ENCODE assay signal across 9 cellular contexts in genomic region chr11:62909107-62909894, GRCh38. TPM values are rescaled to one million over a fixed set of nuclear protein-coding genes. Genes with fewer than 3 reads are reported as not detected.
DNase-seq lines count a peak whose midpoint lies in the region; ATAC-seq, FAIRE-seq and TF ChIP-seq lines count a peak whose summit lies in the region.
"Had no signal": no experiment of that assay in that cellular context is flagged by ENCODE, and none has a peak within 500 bp of the region (broad histone marks: within the 10 kb centered on the region; RNA-seq: fewer than 3 reads in every experiment).

No MANE protein-coding gene starts in this region.

- no peak overlapping the region for H3K27ac Mint-ChIP-seq in activated CD8-positive, alpha-beta memory T cell treated with anti-CD3 and anti-CD28 coated beads, Interleukin-2, amount 10 ng/mL, durations not matched to agents 7 days and 5 days
- H3K27ac Mint-ChIP-seq: dendritic cell treated with granulocyte-macrophage colony-stimulating factor and Interleukin-4, amounts not matched to agents 40 ng/mL and 50 ng/mL, for 4 days had no signal

- FAIRE-seq in HepG2 (lab: Jason Lieb, UNC): no peak

- H3K4me2 ChIP-seq in HepG2 (ENCODE audit: low read depth, low read length): peak overlapping the region; percentile 52

- no peaks in the 10 kb centered on the region for H3K9me3 Mint-ChIP-seq in activated CD8-positive, alpha-beta memory T cell treated with anti-CD3 and anti-CD28 coated beads, Interleukin-2, amount 10 ng/mL, durations not matched to agents 7 days and 5 days (ENCODE audit: low read depth)
- H3K9me3 Mint-ChIP-seq: dendritic cell treated with granulocyte-macrophage colony-stimulating factor and Interleukin-4, amounts not matched to agents 40 ng/mL and 50 ng/mL, for 4 days had no signal

- intact Hi-C loops in colonic mucosa (cut with DNase I): loop anchor here (5.0 kb wide), 1 partner anchor 303 kb away; no protein-coding TSS in a partner anchor
- intact Hi-C loops in HepG2 (cut with micrococcal nuclease; ENCODE audit: unreplicated experiment): loop anchor here (5.0 kb wide), 2 partner anchors 303 to 728 kb away; no protein-coding TSS in a partner anchor

- CTCF ChIA-PET in activated CD8-positive, alpha-beta memory T cell treated with anti-CD3 and anti-CD28 coated beads, Interleukin-2, amount 10 ng/mL, durations not matched to agents 7 days and 5 days (lab: Charles Lee): interaction anchor here (2.0 to 9.9 kb wide), 3 partner anchors 13 to 118 kb away, joined by 4 to 284 read pairs (median 45); no protein-coding TSS in a partner anchor
- CTCF ChIA-PET in HepG2 (lab: Yijun Ruan, JAX; ENCODE audit: low intra/inter-chr PET ratio, low total read pairs): interaction anchor here (2.5 to 7.9 kb wide), 2 partner anchors 66 to 114 kb away, joined by 7 to 132 read pairs; no protein-coding TSS in a partner anchor

- no peaks in the 10 kb centered on the region for H3K79me2 ChIP-seq in HepG2 (ENCODE audit: insufficient read depth, low read length)

- H3K27me3 ChIP-seq in colonic mucosa: no peaks in the 10 kb centered on the region
- peaks cover 2 to 24% of the 10 kb centered on the region in 2 experiments; a peak in 3 of 5 replicates for H3K27me3 ChIP-seq in HepG2 (ENCODE audit: control insufficient read depth in 1 of 2, insufficient read depth in 2 of 2, low read length in 2 of 2)

- no peaks in the 10 kb centered on the region for H3K36me3 Mint-ChIP-seq in activated CD8-positive, alpha-beta memory T cell treated with anti-CD3 and anti-CD28 coated beads, Interleukin-2, amount 10 ng/mL, durations not matched to agents 7 days and 5 days

- H3K36me3 ChIP-seq in colonic mucosa (no peaks in the 10 kb centered on the region), HepG2 (replicated peaks in 1 of 2; ENCODE audit: control insufficient read depth in 1 of 2, insufficient read depth in 2 of 2, low read length in 2 of 2) (no peaks in the 10 kb centered on the region)

- no peak overlapping the region for H3K4me3 ChIP-seq in colonic mucosa
- H3K4me3 ChIP-seq in HepG2 (replicated peaks in 1 of 3; ENCODE audit: insufficient read depth in 1 of 3, low read depth in 2 of 3, low read length in 3 of 3): no peak overlapping the region; a peak in 1 of 6 replicates
- no peak overlapping the region for H3K4me3 ChIP-seq in coronary artery

- peak; percentile 32 for DNase-seq in activated CD8-positive, alpha-beta memory T cell treated with anti-CD3 and anti-CD28 coated beads, Interleukin-2, amount 50 U/mL, for 4 hours
- no peak for DNase-seq in activated CD8-positive, alpha-beta memory T cell treated with anti-CD3 and anti-CD28 coated beads, Interleukin-2, amount 10 ng/mL, durations not matched to agents 7 days and 5 days
- DNase-seq in NCI-H748 treated with DMSO at 0.1 percent for 48 hours (lab: John Stamatoyannopoulos, UW) (peak; percentile 23), colonic mucosa (peak; percentile 91), HepG2 (ENCODE audit: low spot score) (peak; percentile 70), ureter (ENCODE audit: low spot score) (peak; percentile 59), T-helper 2 cell (no peak), coronary artery (ENCODE audit: low spot score) (no peak)

- POLR2A ChIA-PET in HepG2 (lab: Yijun Ruan, JAX): no interaction called here

- H3K4me3 Mint-ChIP-seq in activated CD8-positive, alpha-beta memory T cell treated with anti-CD3 and anti-CD28 coated beads, Interleukin-2, amount 10 ng/mL, durations not matched to agents 7 days and 5 days: no peak overlapping the region
- H3K4me3 Mint-ChIP-seq: dendritic cell treated with granulocyte-macrophage colony-stimulating factor and Interleukin-4, amounts not matched to agents 40 ng/mL and 50 ng/mL, for 4 days had no signal

- WGBS in HepG2 (ENCODE audit: low lambda C conversion rate): 19% methylated on average over 8 of the region's 24 CpGs

- TF ChIP-seq POLR2A in HepG2 (IDR thresholded peaks at IDR 0.05; ENCODE audit: insufficient read depth in 1 of 2, low read depth in 2 of 2, low read length in 2 of 2): no peak

- peaks cover 16% of the 10 kb centered on the region for H3K4me1 Mint-ChIP-seq in activated CD8-positive, alpha-beta memory T cell treated with anti-CD3 and anti-CD28 coated beads, Interleukin-2, amount 10 ng/mL, durations not matched to agents 7 days and 5 days

- peak; percentile 72 for TF ChIP-seq RAD21 in HepG2 (CRISPR knock-in tag; IDR thresholded peaks at IDR 0.05)

- ATAC-seq in activated CD8-positive, alpha-beta memory T cell treated with anti-CD3 and anti-CD28 coated beads, Interleukin-2, amount 10 ng/mL, durations not matched to agents 7 days and 5 days: no peak
- ATAC-seq in HepG2: peak; percentile 80

- TF ChIP-seq CTCF in colonic mucosa (IDR thresholded peaks at IDR 0.05): peak; percentile 47
- TF ChIP-seq CTCF in HepG2 (CRISPR knock-in tag; IDR thresholded peaks at IDR 0.05): peak; percentile 78
- no peak for TF ChIP-seq CTCF in coronary artery (IDR thresholded peaks at IDR 0.05)

- H3K4me1 ChIP-seq in colonic mucosa (no peaks in the 10 kb centered on the region), HepG2 (ENCODE audit: insufficient read depth, low read length) (peaks cover 14% of the 10 kb centered on the region)

- H3K27ac ChIP-seq in colonic mucosa (no peak overlapping the region), HepG2 (ENCODE audit: extremely low read length, insufficient read depth, low read length) (no peak overlapping the region), coronary artery (no peak overlapping the region)

- peaks cover 22% of the 10 kb centered on the region for H3K27me3 Mint-ChIP-seq in activated CD8-positive, alpha-beta memory T cell treated with anti-CD3 and anti-CD28 coated beads, Interleukin-2, amount 10 ng/mL, durations not matched to agents 7 days and 5 days

- H4K20me1 ChIP-seq in HepG2 (ENCODE audit: insufficient read depth, low read length): no peaks in the 10 kb centered on the region

- BruUV-seq in HepG2 (replicated peaks; lab: Mats Ljungman, UMichigan): no TSS peak

- H3K9me3 ChIP-seq in colonic mucosa: no peaks in the 10 kb centered on the region
- H3K9me3 ChIP-seq in HepG2 (ENCODE audit: low read length): no peaks in the 10 kb centered on the region

- in situ Hi-C loops in HepG2 (cut with HindIII; ENCODE audit: extremely low pct_ligation_motif_present, low pct_unique_long_range_greater_than_20kb): loop anchor here (5.0 to 25.0 kb wide), 3 partner anchors 68 to 303 kb away; no protein-coding TSS in a partner anchor

- TF ChIP-seq EP300 in HepG2 (IDR thresholded peaks at IDR 0.05; ENCODE audit: low read depth in 2 of 2, low read length in 2 of 2) (no peak), HepG2 (CRISPR knock-in tag; IDR thresholded peaks at IDR 0.05; ENCODE audit: borderline replicate concordance) (no peak)

- no peak overlapping the region for H2AFZ ChIP-seq in HepG2 (ENCODE audit: low read length)

- peak overlapping the region in 1 of 2 donors; percentile 43 for H3K9ac ChIP-seq in colonic mucosa (ENCODE audit: low read depth in 2 of 2, low read length in 2 of 2)
- no peak overlapping the region; the same call in 1 of the 2 replicates for H3K9ac ChIP-seq in HepG2 (ENCODE audit: insufficient read depth, low read depth, low read length)

RNA-seq across cellular contexts. Expression of gene CHRM1, which starts 11.9 kb away (rescaled TPM):
- total RNA-seq in activated CD8-positive, alpha-beta memory T cell treated with anti-CD3 and anti-CD28 coated beads, Interleukin-2, amount 10 ng/mL, durations not matched to agents 7 days and 5 days: not detected
- total RNA-seq in colonic mucosa (1 to 10 TPM; 1.2 to 1.8 TPM), HepG2 (2016; rRNA removed; fragmentation: Illumina TruSeq; extraction: Trizol) (not detected in 2 replicates), ureter (not detected)
- not detected in 2 replicates for total RNA-seq in HepG2 (2016; cell fraction: cytosol; rRNA removed; fragmentation: Illumina TruSeq; extraction: Trizol; ENCODE audit: low read depth)
- not detected in 2 replicates for total RNA-seq in HepG2 (2016; cell fraction: insoluble cytoplasmic fraction; rRNA removed; fragmentation: Illumina TruSeq; extraction: Trizol)
- total RNA-seq in HepG2 (2016; cell fraction: membrane; rRNA removed; fragmentation: Illumina TruSeq; extraction: Trizol): not detected in 2 replicates
- not detected in 2 replicates for total RNA-seq in HepG2 (2016; cell fraction: nucleus; rRNA removed; fragmentation: Illumina TruSeq; extraction: Trizol)
- not detected in 2 replicates for polyA plus RNA-seq in HepG2 (2011; rRNA removed)
- not detected in 2 replicates for polyA plus RNA-seq in HepG2 (2011; cell fraction: cytosol; rRNA removed)
- not detected in 2 replicates for polyA plus RNA-seq in HepG2 (2011; cell fraction: nucleus; rRNA removed)
- polyA plus RNA-seq in HepG2 (2012): not detected in 2 replicates
- polyA plus RNA-seq in HepG2 (2016; cell fraction: cytosol; fragmentation: Illumina TruSeq; extraction: Trizol; ENCODE audit: low read depth): not detected in 2 replicates
- polyA plus RNA-seq in HepG2 (2016; cell fraction: insoluble cytoplasmic fraction; fragmentation: Illumina TruSeq; extraction: Trizol; ENCODE audit: low read depth): not detected in 2 replicates
- polyA plus RNA-seq in HepG2 (2016; cell fraction: membrane; fragmentation: Illumina TruSeq; extraction: Trizol; ENCODE audit: low read depth): not detected in 2 replicates
- polyA plus RNA-seq in HepG2 (2016; cell fraction: nucleus; fragmentation: Illumina TruSeq; extraction: Trizol; ENCODE audit: insufficient read depth, low read depth): not detected in 2 replicates
- polyA minus RNA-seq in HepG2 (2011; rRNA and poly(A)+ RNA removed; ENCODE audit: low replicate concordance): 0.21 TPM in 1 of 2 replicates, not detected in the other
- not detected in 2 replicates for polyA minus RNA-seq in HepG2 (2011; cell fraction: cytosol; rRNA and poly(A)+ RNA removed)
- not detected in 2 replicates for polyA minus RNA-seq in HepG2 (2011; cell fraction: nucleus; rRNA and poly(A)+ RNA removed)

RNA-seq across cellular contexts. Expression of gene SLC3A2, which starts 28.6 kb away (rescaled TPM):
- total RNA-seq in activated CD8-positive, alpha-beta memory T cell treated with anti-CD3 and anti-CD28 coated beads, Interleukin-2, amount 10 ng/mL, durations not matched to agents 7 days and 5 days: 100 to 1,000 TPM; 213 to 259 TPM
- 100 to 1,000 TPM in 1 of 2 donors, 10 to 100 TPM in 1; 70.4 to 116 TPM for total RNA-seq in colonic mucosa
- 94.8 and 213 TPM in 2 replicates for total RNA-seq in HepG2 (2016; rRNA removed; fragmentation: Illumina TruSeq; extraction: Trizol)
- total RNA-seq in HepG2 (2016; cell fraction: cytosol; rRNA removed; fragmentation: Illumina TruSeq; extraction: Trizol; ENCODE audit: low read depth): 38.0 and 39.9 TPM in 2 replicates
- 86.4 and 215 TPM in 2 replicates for total RNA-seq in HepG2 (2016; cell fraction: insoluble cytoplasmic fraction; rRNA removed; fragmentation: Illumina TruSeq; extraction: Trizol)
- total RNA-seq in HepG2 (2016; cell fraction: membrane; rRNA removed; fragmentation: Illumina TruSeq; extraction: Trizol): 38.3 and 41.7 TPM in 2 replicates
- 205 and 227 TPM in 2 replicates for total RNA-seq in HepG2 (2016; cell fraction: nucleus; rRNA removed; fragmentation: Illumina TruSeq; extraction: Trizol)
- 225 and 226 TPM in 2 replicates for polyA plus RNA-seq in HepG2 (2011; rRNA removed)
- 197 and 232 TPM in 2 replicates for polyA plus RNA-seq in HepG2 (2011; cell fraction: cytosol; rRNA removed)
- 387 TPM in 2 replicates for polyA plus RNA-seq in HepG2 (2011; cell fraction: nucleus; rRNA removed)
- 155 and 209 TPM in 2 replicates for polyA plus RNA-seq in HepG2 (2012)
- polyA plus RNA-seq in HepG2 (2016; cell fraction: cytosol; fragmentation: Illumina TruSeq; extraction: Trizol; ENCODE audit: low read depth): 14.6 and 16.2 TPM in 2 replicates
- polyA plus RNA-seq in HepG2 (2016; cell fraction: insoluble cytoplasmic fraction; fragmentation: Illumina TruSeq; extraction: Trizol; ENCODE audit: low read depth): 86.8 and 89.1 TPM in 2 replicates
- polyA plus RNA-seq in HepG2 (2016; cell fraction: membrane; fragmentation: Illumina TruSeq; extraction: Trizol; ENCODE audit: low read depth): 14.4 and 19.1 TPM in 2 replicates
- polyA plus RNA-seq in HepG2 (2016; cell fraction: nucleus; fragmentation: Illumina TruSeq; extraction: Trizol; ENCODE audit: insufficient read depth, low read depth): 322 and 351 TPM in 2 replicates
- 232 and 734 TPM in 2 replicates for polyA minus RNA-seq in HepG2 (2011; rRNA and poly(A)+ RNA removed; ENCODE audit: low replicate concordance)
- 189 and 204 TPM in 2 replicates for polyA minus RNA-seq in HepG2 (2011; cell fraction: cytosol; rRNA and poly(A)+ RNA removed)
- 166 and 194 TPM in 2 replicates for polyA minus RNA-seq in HepG2 (2011; cell fraction: nucleus; rRNA and poly(A)+ RNA removed)
- total RNA-seq in ureter: 245 TPM

Comparison
In these comparisons a context has a peak if more than half of its experiments do, and no peak if none do; other contexts are left out.
1. DNase-seq: peak in activated CD8-positive, alpha-beta memory T cell treated with anti-CD3 and anti-CD28 coated beads, Interleukin-2, amount 50 U/mL, for 4 hours (single experiment), NCI-H748 treated with DMSO at 0.1 percent for 48 hours (single experiment), colonic mucosa (single experiment), HepG2 (single experiment) and ureter (single experiment); none in activated CD8-positive, alpha-beta memory T cell treated with anti-CD3 and anti-CD28 coated beads, Interleukin-2, amount 10 ng/mL, durations not matched to agents 7 days and 5 days (single experiment), T-helper 2 cell (0 of 5) and coronary artery (single experiment).